Comparison of ENCODE assay signal across 22 cellular contexts in the genomic region with DNA sequence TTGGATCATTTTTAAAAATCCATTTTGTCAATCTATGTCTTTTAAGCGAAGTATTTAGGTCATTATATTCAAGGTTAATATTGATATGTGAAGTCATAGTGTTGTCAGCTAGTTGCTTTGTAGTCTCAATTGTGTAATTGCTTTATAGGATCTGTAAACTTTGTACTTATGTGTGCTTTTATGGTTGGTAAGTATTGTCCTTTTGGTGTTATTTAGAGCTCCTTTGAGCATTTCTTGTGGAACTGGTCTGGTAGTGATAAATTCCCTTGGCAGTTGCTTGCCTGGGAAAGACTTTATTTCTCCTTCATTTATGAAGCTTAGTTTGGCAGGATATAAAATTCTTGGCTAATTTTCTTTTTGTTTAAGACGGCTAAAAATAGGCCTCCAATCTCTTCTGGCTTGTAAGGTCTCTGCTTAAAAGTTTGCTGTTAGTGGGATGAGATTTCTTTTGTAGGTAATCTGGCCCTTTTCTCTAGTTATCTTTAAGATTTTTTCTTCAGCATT.
"Had no signal": no experiment of that assay in that cellular context is flagged by ENCODE, and none has a peak within 500 bp of the region (broad histone marks: within the 10 kb centered on the region; RNA-seq: fewer than 3 reads in every experiment).

No MANE protein-coding gene starts in this region.

- H3K36me3 ChIP-seq: esophagus muscularis mucosa, gastroesophageal sphincter, heart left ventricle, left lung, lower lobe of right lung had no signal

- DNase-seq: cortex of kidney; dermis blood vessel endothelial cell; dorsolateral prefrontal cortex; effector CD4-positive, alpha-beta T cell; effector memory CD4-positive, alpha-beta T cell; foreskin keratinocyte; heart left ventricle; hypothalamus; immature natural killer cell; islet precursor cell; kidney; kidney glomerular epithelial cell; left lung; left ventricle myocardium superior; lower lobe of right lung; mesenchymal stem cell; naive thymus-derived CD4-positive, alpha-beta T cell; natural killer cell had no signal

- H3K4me3 Mint-ChIP-seq: immature natural killer cell; mesothelial cell of epicardium; naive thymus-derived CD4-positive, alpha-beta T cell; natural killer cell had no signal

- H3K4me1 ChIP-seq: esophagus muscularis mucosa, foreskin keratinocyte, gastroesophageal sphincter, left lung, lower lobe of right lung had no signal

- H3K4me1 Mint-ChIP-seq: immature natural killer cell; mesothelial cell of epicardium; naive thymus-derived CD4-positive, alpha-beta T cell; natural killer cell had no signal

- H3K27me3 Mint-ChIP-seq: naive thymus-derived CD4-positive, alpha-beta T cell had no signal

- H3K4me3 ChIP-seq: dorsolateral prefrontal cortex, esophagus muscularis mucosa, gastroesophageal sphincter, heart left ventricle, hepatocyte, left lung, lower lobe of right lung had no signal

- ATAC-seq: foreskin keratinocyte; gastroesophageal sphincter; heart left ventricle; left lung; left ventricle myocardium superior; lower lobe of right lung; naive thymus-derived CD4-positive, alpha-beta T cell; natural killer cell had no signal

- H3K9me3 ChIP-seq: lower lobe of right lung had no signal

- H3K27ac Mint-ChIP-seq: immature natural killer cell; mesothelial cell of epicardium; naive thymus-derived CD4-positive, alpha-beta T cell; natural killer cell had no signal

- H3K27ac ChIP-seq: dorsolateral prefrontal cortex, esophagus muscularis mucosa, foreskin keratinocyte, gastroesophageal sphincter, heart left ventricle, hepatocyte, left lung, lower lobe of right lung had no signal

- H3K36me3 Mint-ChIP-seq: naive thymus-derived CD4-positive, alpha-beta T cell; natural killer cell had no signal
